8 cellular contexts compared by ENCODE assay signal in genomic region chr6:36545767-36546663, GRCh38. TPM values are rescaled to one million over a fixed set of nuclear protein-coding genes. Genes with fewer than 3 reads are reported as not detected.
DNase-seq lines count a peak whose midpoint lies in the region; ATAC-seq and TF ChIP-seq lines count a peak whose summit lies in the region.

No MANE protein-coding gene starts in this region.

- H3K4me1 ChIP-seq in right atrium auricular region (peaks cover 0 to 36% of the 10 kb centered on the region in 2 donors), psoas muscle (peaks cover 20% of the 10 kb centered on the region)

- DNase-seq in DMS53 (lab: John Stamatoyannopoulos, UW) (peak; percentile 35), DMS53 treated with DMSO at 0.1 percent for 48 hours (lab: John Stamatoyannopoulos, UW; ENCODE audit: unreplicated experiment) (no peak), NCI-H82 (lab: John Stamatoyannopoulos, UW) (peak; percentile 67), right atrium auricular region (ENCODE audit: low spot score) (no peak), psoas muscle (no peak)

- peak in 1 of 4 donors; percentile 7 for ATAC-seq in psoas muscle
- ATAC-seq in HG03095 (IDR thresholded peaks at IDR 0.05; ENCODE audit: unreplicated experiment), result no peak
- ATAC-seq in HG03159 (IDR thresholded peaks at IDR 0.05; ENCODE audit: unreplicated experiment), result no peak

- 6 to 9% (median 6%) methylated on average over 13 of the region's 13 CpGs for WGBS in adipose tissue, 3 donors
- 13 to 14% (median 13%) methylated on average over 13 of the region's 13 CpGs for WGBS in psoas muscle, 3 donors

- peak overlapping the region; percentile 79 to 90 for H3K4me3 ChIP-seq in right atrium auricular region
- peak overlapping the region; percentile 99 for H3K4me3 ChIP-seq in psoas muscle

- H3K27ac ChIP-seq in adipose tissue (ENCODE audit: low read depth, low read length) (peak overlapping the region; percentile 56), right atrium auricular region (peak overlapping the region; percentile 97 to 99), psoas muscle (peak overlapping the region; percentile 94)

- H3K9me3 ChIP-seq in right atrium auricular region (no peaks in the 10 kb centered on the region), psoas muscle (no peaks in the 10 kb centered on the region)

- no peak for TF ChIP-seq CTCF in right atrium auricular region (IDR thresholded peaks at IDR 0.05)
- no peak for TF ChIP-seq CTCF in psoas muscle (IDR thresholded peaks at IDR 0.05)

- no peaks in the 10 kb centered on the region for H3K27me3 ChIP-seq in right atrium auricular region
- no peaks in the 10 kb centered on the region for H3K27me3 ChIP-seq in psoas muscle (ENCODE audit: insufficient read depth in 3 of 3, low read length in 2 of 3)

- intact Hi-C loops in psoas muscle (cut with DNase I), result loop anchor here (5.0 to 10.0 kb wide), 2 partner anchors 104 to 121 kb away; partner anchors contain the start of genes KCTD20 (in 1 of the 2) and PXT1 (in 1 of the 2)

- no peaks in the 10 kb centered on the region for H3K36me3 ChIP-seq in right atrium auricular region
- peaks cover 0 to 1% of the 10 kb centered on the region in 2 donors for H3K36me3 ChIP-seq in psoas muscle (ENCODE audit: insufficient read depth in 1 of 2, low read depth in 1 of 2)

RNA-seq across cellular contexts. Expression of gene STK38, which starts 1.3 kb away (rescaled TPM):
- 10 to 100 TPM in 2 of 3 donors, 1 to 10 TPM in 1; 5.9 to 39.7 (median 13.5) TPM for polyA plus RNA-seq in adipose tissue
- 10 to 100 TPM; 16.1 to 17.6 TPM for total RNA-seq in right atrium auricular region
- total RNA-seq in psoas muscle, result 10 to 100 TPM in 3 of 4 donors, 1 to 10 TPM in 1; 7.7 to 13.6 (median 12.6) TPM
- polyA plus RNA-seq in psoas muscle, result 10 to 100 TPM in 1 of 3 donors, 1 to 10 TPM in 2; 8.1 to 18.9 (median 8.4) TPM

RNA-seq across cellular contexts. Expression of gene SRSF3, which starts 48.1 kb away (rescaled TPM):
- polyA plus RNA-seq in adipose tissue, result 100 to 1,000 TPM; 133 to 227 (median 211) TPM
- 10 to 100 TPM; 51.4 to 97.2 TPM for total RNA-seq in right atrium auricular region
- 100 to 1,000 TPM in 2 of 4 donors, 10 to 100 TPM in 2; 64.6 to 182 (median 125) TPM for total RNA-seq in psoas muscle
- polyA plus RNA-seq in psoas muscle, result 100 to 1,000 TPM; 109 to 267 (median 176) TPM

Comparison
In these comparisons a context has a peak if more than half of its experiments do, and no peak if none do; other contexts are left out.
1. DNase-seq: peak in DMS53 (single experiment) and NCI-H82 (single experiment); none in DMS53 treated with DMSO at 0.1 percent for 48 hours (single experiment), right atrium auricular region (single experiment) and psoas muscle (0 of 2).
2. Peak in every context shown above with its lines, with median percentiles within 50 percentile points of each other: H3K27ac ChIP-seq.